ENCODE assay signal across 15 cellular contexts in the genomic region with DNA sequence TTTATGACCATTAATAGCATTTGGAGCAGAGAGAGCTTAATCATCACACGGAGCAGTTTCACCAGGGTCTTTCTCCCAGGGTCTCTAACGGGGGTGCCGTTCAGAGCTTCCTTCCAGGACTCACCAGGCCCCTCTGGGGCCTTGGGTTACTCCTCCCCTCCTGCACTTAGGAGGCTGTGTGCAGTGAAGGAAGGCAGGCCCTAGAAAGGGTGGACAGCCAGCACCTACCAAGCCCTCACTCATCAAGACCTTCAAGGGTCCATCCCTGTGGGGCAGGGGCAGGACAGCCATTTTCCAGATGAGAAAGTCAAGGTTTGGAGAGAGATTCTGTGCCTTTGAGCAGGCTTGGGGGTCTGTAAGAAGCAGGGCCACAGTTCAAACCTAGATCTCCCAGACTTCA.
DNase-seq lines count a peak whose midpoint lies in the region; ATAC-seq and TF ChIP-seq lines count a peak whose summit lies in the region.
"Had no signal": no experiment of that assay in that cellular context is flagged by ENCODE, and none has a peak within 500 bp of the region (broad histone marks: within the 10 kb centered on the region; RNA-seq: fewer than 3 reads in every experiment).

No MANE protein-coding gene starts in this region.

- H3K4me1 ChIP-seq in osteoblast (ENCODE audit: insufficient read depth, low read length) = no peaks in the 10 kb centered on the region
- H3K4me1 ChIP-seq in upper lobe of right lung = no peaks in the 10 kb centered on the region

- H3K4me2 ChIP-seq in osteoblast (ENCODE audit: insufficient read depth, low read length) = no peak overlapping the region

- no peaks in the 10 kb centered on the region for H3K9me3 ChIP-seq in osteoblast (ENCODE audit: low read depth, low read length)
- no peaks in the 10 kb centered on the region for H3K9me3 ChIP-seq in upper lobe of right lung

- H3K27ac Mint-ChIP-seq in brain = peak overlapping the region in 3 of 5 experiments; percentile 14 to 77 (median 41)
- H3K27ac Mint-ChIP-seq: B cell; CD4-positive, alpha-beta T cell had no signal

- H2AFZ ChIP-seq in osteoblast (ENCODE audit: low read length) = no peak overlapping the region

- intact Hi-C loops in upper lobe of right lung (cut with DNase I) = no loop called here

- H3K4me3 Mint-ChIP-seq in brain = no peak overlapping the region
- H3K4me3 Mint-ChIP-seq: B cell; CD4-positive, alpha-beta T cell had no signal

- ATAC-seq in upper lobe of right lung = no peak
- ATAC-seq in GM21723 (IDR thresholded peaks at IDR 0.05; ENCODE audit: unreplicated experiment) = no peak

- H3K9me3 Mint-ChIP-seq in brain = peaks cover 0 to 6% (median 0%) of the 10 kb centered on the region in 5 experiments
- H3K9me3 Mint-ChIP-seq: CD4-positive, alpha-beta T cell had no signal

- no peaks in the 10 kb centered on the region for H3K79me2 ChIP-seq in osteoblast (ENCODE audit: insufficient read depth, low read length)

- H3K36me3 Mint-ChIP-seq in brain = no peaks in the 10 kb centered on the region

- H3K27ac ChIP-seq in osteoblast (ENCODE audit: low read depth, low read length) = no peak overlapping the region
- no peak overlapping the region for H3K27ac ChIP-seq in upper lobe of right lung

- no peak overlapping the region for H3K4me3 ChIP-seq in osteoblast (ENCODE audit: insufficient read depth, low read length)
- H3K4me3 ChIP-seq in upper lobe of right lung = no peak overlapping the region

- peaks cover 27% of the 10 kb centered on the region for H3K4me1 Mint-ChIP-seq in brain
- H3K4me1 Mint-ChIP-seq: B cell had no signal

- no peaks in the 10 kb centered on the region for H3K27me3 Mint-ChIP-seq in brain
- H3K27me3 Mint-ChIP-seq: B cell; CD4-positive, alpha-beta T cell had no signal

- no peaks in the 10 kb centered on the region for H3K36me3 ChIP-seq in osteoblast (ENCODE audit: insufficient read depth, low read length)
- no peaks in the 10 kb centered on the region for H3K36me3 ChIP-seq in upper lobe of right lung

- DNase-seq in activated effector memory CD4-positive, alpha-beta T cell treated with anti-CD3 and anti-CD28 coated beads, Interleukin-2, amount 50 U/mL, for 16 hours = peak; percentile 13
- no peak for DNase-seq in activated effector memory CD4-positive, alpha-beta T cell treated with Interleukin-2 at 50 U/mL for 16 hours
- DNase-seq in osteoblast (ENCODE audit: insufficient read length, low spot score, missing footprints) (peak; percentile 73), upper lobe of right lung (peak; percentile 35), NOMO-1 treated with dmso at 0.1 percent for 144 hours (lab: John Stamatoyannopoulos, UW; ENCODE audit: unreplicated experiment) (no peak)
- DNase-seq: ACHN; C1 segment of cervical spinal cord; Calu3; CD4-positive, alpha-beta T cell; DMS 273 treated with DMSO at 0.1 percent for 48 hours; HCEC 1CT; IMR-90 had no signal

- H3K27me3 ChIP-seq in osteoblast (ENCODE audit: insufficient read depth, low read length) (no peaks in the 10 kb centered on the region), upper lobe of right lung (no peaks in the 10 kb centered on the region)

- H4K20me1 ChIP-seq in osteoblast (ENCODE audit: insufficient read depth, low read length) = peaks cover 48% of the 10 kb centered on the region

- TF ChIP-seq CTCF in brain (conservative IDR thresholded peaks at IDR 0.05) (no peak), osteoblast (IDR thresholded peaks at IDR 0.05; ENCODE audit: extremely low read depth, low read depth, low read length) (no peak), upper lobe of right lung (IDR thresholded peaks at IDR 0.05) (no peak)

Comparison
In these comparisons a context has a peak if more than half of its experiments do, and no peak if none do; other contexts are left out.
1. DNase-seq: peak in activated effector memory CD4-positive, alpha-beta T cell treated with anti-CD3 and anti-CD28 coated beads, Interleukin-2, amount 50 U/mL, for 16 hours (single experiment), osteoblast (single experiment) and upper lobe of right lung (single experiment); none in activated effector memory CD4-positive, alpha-beta T cell treated with Interleukin-2 at 50 U/mL for 16 hours (single experiment) and NOMO-1 treated with dmso at 0.1 percent for 144 hours (single experiment).